Comparison of ENCODE assay signal across 17 cellular contexts in genomic region chr11:8691601-8692000, GRCh38. TPM values are rescaled to one million over a fixed set of nuclear protein-coding genes. Genes with fewer than 3 reads are reported as not detected.
DNase-seq lines count a peak whose midpoint lies in the region; ATAC-seq and TF ChIP-seq lines count a peak whose summit lies in the region.
"Had no signal": no experiment of that assay in that cellular context is flagged by ENCODE, and none has a peak within 500 bp of the region (broad histone marks: within the 10 kb centered on the region; RNA-seq: fewer than 3 reads in every experiment).

No MANE protein-coding gene starts in this region.

- no peak overlapping the region for H4K91ac ChIP-seq in H9 (ENCODE audit: insufficient read length, low read depth, low read length)

- no peak overlapping the region for H2BK15ac ChIP-seq in H9 (ENCODE audit: low read depth, low read length)

- H3K27me3 Mint-ChIP-seq in activated naive CD4-positive, alpha-beta T cell treated with anti-CD3 and anti-CD28 coated beads, Interleukin-2, amount 50 U/mL, for 24 hours, result no peaks in the 10 kb centered on the region
- H3K27me3 Mint-ChIP-seq in activated naive CD4-positive, alpha-beta T cell treated with anti-CD3 and anti-CD28 coated beads, Interleukin-2, amount 10 ng/mL, durations not matched to agents 7 days and 5 days, result no peaks in the 10 kb centered on the region
- no peaks in the 10 kb centered on the region; the same call in 1 of the 2 replicates for H3K27me3 Mint-ChIP-seq in H9 (ENCODE audit: low read depth)
- peaks cover 8% of the 10 kb centered on the region for H3K27me3 Mint-ChIP-seq in endothelial cell (ENCODE audit: unreplicated experiment)

- WGBS in H9 (ENCODE audit: extremely low coverage, insufficient read length, low lambda C conversion rate), result no CpG with 5 or more reads among the region's 6 CpGs
- 97% methylated on average over 6 of the region's 6 CpGs for WGBS in smooth muscle cell (ENCODE audit: low lambda C conversion rate)

- no peak overlapping the region for H3K18ac ChIP-seq in H9 (ENCODE audit: insufficient read length, low read depth, low read length)

- H3K9me3 Mint-ChIP-seq in activated naive CD4-positive, alpha-beta T cell treated with anti-CD3 and anti-CD28 coated beads, Interleukin-2, amount 50 U/mL, for 24 hours, result no peaks in the 10 kb centered on the region
- no peaks in the 10 kb centered on the region for H3K9me3 Mint-ChIP-seq in activated naive CD4-positive, alpha-beta T cell treated with anti-CD3 and anti-CD28 coated beads, Interleukin-2, amount 10 ng/mL, durations not matched to agents 7 days and 5 days
- H3K9me3 Mint-ChIP-seq in H9 (no peaks in the 10 kb centered on the region; a peak in 1 of 5 replicates), endothelial cell (ENCODE audit: unreplicated experiment) (no peaks in the 10 kb centered on the region)

- no peak overlapping the region for H2AFZ ChIP-seq in H9 (ENCODE audit: low read length)
- no peak overlapping the region for H2AFZ ChIP-seq in smooth muscle cell (ENCODE audit: low read depth)
- H2AFZ ChIP-seq: GM23248, PC-9 had no signal

- H2BK20ac ChIP-seq in H9 (ENCODE audit: low read depth, low read length, poor library complexity, severe bottlenecking), result no peak overlapping the region

- H2BK5ac ChIP-seq in H9 (ENCODE audit: insufficient read length, low read length), result no peak overlapping the region

- DNase-seq in activated naive CD4-positive, alpha-beta T cell treated with anti-CD3 and anti-CD28 coated beads, Interleukin-2, amount 10 ng/mL, durations not matched to agents 7 days and 5 days, result no peak
- DNase-seq in H9 (peak; percentile 17), endothelial cell (ENCODE audit: low spot score) (no peak), smooth muscle cell (lab: John Stamatoyannopoulos, UW; ENCODE audit: unreplicated experiment) (no peak), SW480 (ENCODE audit: low spot score) (no peak)
- DNase-seq: DND-41, GM23248, NCI-H1436, NCI-H1930, NCI-H226, NCI-H526, PC-9, SJCRH30 had no signal

- H3K14ac ChIP-seq in H9 (ENCODE audit: insufficient read depth, low read length), result no peak overlapping the region

- H3K36me3 Mint-ChIP-seq in activated naive CD4-positive, alpha-beta T cell treated with anti-CD3 and anti-CD28 coated beads, Interleukin-2, amount 50 U/mL, for 24 hours, result peaks cover 12% of the 10 kb centered on the region
- peaks cover 23% of the 10 kb centered on the region for H3K36me3 Mint-ChIP-seq in activated naive CD4-positive, alpha-beta T cell treated with anti-CD3 and anti-CD28 coated beads, Interleukin-2, amount 10 ng/mL, durations not matched to agents 7 days and 5 days
- H3K36me3 Mint-ChIP-seq in H9 (ENCODE audit: insufficient read depth in 1 of 3, low read depth in 3 of 3) (peaks cover 37 to 87% (median 62%) of the 10 kb centered on the region in 3 experiments; a peak in 6 of 7 replicates), endothelial cell (ENCODE audit: low read depth, unreplicated experiment) (peaks cover 48% of the 10 kb centered on the region)

- no peak overlapping the region for H4K5ac ChIP-seq in H9 (ENCODE audit: insufficient read length, low read depth, low read length)

- no peak overlapping the region for H3K4me3 Mint-ChIP-seq in activated naive CD4-positive, alpha-beta T cell treated with anti-CD3 and anti-CD28 coated beads, Interleukin-2, amount 50 U/mL, for 24 hours
- no peak overlapping the region for H3K4me3 Mint-ChIP-seq in activated naive CD4-positive, alpha-beta T cell treated with anti-CD3 and anti-CD28 coated beads, Interleukin-2, amount 10 ng/mL, durations not matched to agents 7 days and 5 days
- no peak overlapping the region for H3K4me3 Mint-ChIP-seq in H9
- peak overlapping the region; percentile 5 for H3K4me3 Mint-ChIP-seq in endothelial cell (ENCODE audit: unreplicated experiment)

- ATAC-seq in GM21737 (IDR thresholded peaks at IDR 0.05; ENCODE audit: unreplicated experiment) (no peak), HG02623 (IDR thresholded peaks at IDR 0.05; ENCODE audit: unreplicated experiment) (no peak)

- no peak overlapping the region for H2BK120ac ChIP-seq in H9 (ENCODE audit: low read depth, low read length, poor library complexity, severe bottlenecking)

- H3K27ac Mint-ChIP-seq in activated naive CD4-positive, alpha-beta T cell treated with anti-CD3 and anti-CD28 coated beads, Interleukin-2, amount 50 U/mL, for 24 hours, result peak overlapping the region; percentile 7
- no peak overlapping the region for H3K27ac Mint-ChIP-seq in activated naive CD4-positive, alpha-beta T cell treated with anti-CD3 and anti-CD28 coated beads, Interleukin-2, amount 10 ng/mL, durations not matched to agents 7 days and 5 days
- H3K27ac Mint-ChIP-seq in H9 (peak overlapping the region; percentile 39 to 56 (median 49); a peak in 1 of 7 replicates), endothelial cell (ENCODE audit: unreplicated experiment) (no peak overlapping the region)

- peaks cover 3% of the 10 kb centered on the region; the same call in 1 of the 2 replicates for H3K4me1 ChIP-seq in H9 (ENCODE audit: insufficient read depth, low read length)
- peaks cover 22% of the 10 kb centered on the region for H3K4me1 ChIP-seq in smooth muscle cell (ENCODE audit: low read depth)

- H3K9me3 ChIP-seq in H9 (ENCODE audit: control insufficient read depth, low read depth, low read length), result no peaks in the 10 kb centered on the region
- no peaks in the 10 kb centered on the region for H3K9me3 ChIP-seq in smooth muscle cell (replicated peaks; ENCODE audit: low read depth)
- H3K9me3 ChIP-seq: SJCRH30 had no signal

- H3K27me3 ChIP-seq in H9 (ENCODE audit: insufficient read depth, low read length), result no peaks in the 10 kb centered on the region
- H3K27me3 ChIP-seq in smooth muscle cell (ENCODE audit: low read depth), result no peaks in the 10 kb centered on the region
- H3K27me3 ChIP-seq: SJCRH30 had no signal

- CTCF ChIA-PET in activated naive CD4-positive, alpha-beta T cell treated with anti-CD3 and anti-CD28 coated beads, Interleukin-2, amount 10 ng/mL, durations not matched to agents 7 days and 5 days (lab: Charles Lee), result no interaction called here

- H3K23me2 ChIP-seq in H9 (ENCODE audit: insufficient read length, low read depth, low read length, poor library complexity, severe bottlenecking), result peaks cover 4% of the 10 kb centered on the region

- H4K20me1 ChIP-seq in H9 (ENCODE audit: control insufficient read depth, insufficient read depth, insufficient read length), result no peaks in the 10 kb centered on the region
- peaks cover 53% of the 10 kb centered on the region for H4K20me1 ChIP-seq in smooth muscle cell (ENCODE audit: low read depth)

- H3K23ac ChIP-seq in H9 (ENCODE audit: insufficient read length, low read depth, low read length), result no peak overlapping the region

- H2BK12ac ChIP-seq in H9 (ENCODE audit: insufficient read length, low read depth, low read length), result no peak overlapping the region

- peaks cover 10% of the 10 kb centered on the region for H3K36me3 ChIP-seq in smooth muscle cell (ENCODE audit: low read depth)

- TF ChIP-seq CTCF in H9 (conservative IDR thresholded peaks at IDR 0.05) (no peak), endothelial cell (IDR thresholded peaks at IDR 0.05; ENCODE audit: unreplicated experiment) (no peak), smooth muscle cell (IDR thresholded peaks at IDR 0.05; ENCODE audit: borderline replicate concordance, insufficient read depth, poor library complexity, severe bottlenecking) (no peak)

- H3K56ac ChIP-seq in H9 (ENCODE audit: insufficient read length, low read depth, low read length), result no peak overlapping the region

- no peak overlapping the region for H3T11ph ChIP-seq in H9 (ENCODE audit: low read length)

- H3K4ac ChIP-seq in H9 (ENCODE audit: low read depth, low read length), result no peak overlapping the region

- H3K9ac ChIP-seq in H9 (ENCODE audit: extremely low read depth, insufficient read length, low read length) (no peak overlapping the region), smooth muscle cell (ENCODE audit: low read depth) (no peak overlapping the region)
- H3K9ac ChIP-seq: GM23248 had no signal

- H3K4me2 ChIP-seq in H9 (ENCODE audit: insufficient read depth, insufficient read length, low read length), result no peak overlapping the region
- no peak overlapping the region for H3K4me2 ChIP-seq in smooth muscle cell
- H3K4me2 ChIP-seq: PC-9 had no signal

- no peaks in the 10 kb centered on the region; the same call in 1 of the 2 replicates for H3K79me2 ChIP-seq in H9 (ENCODE audit: insufficient read depth, low read length)
- H3K79me2 ChIP-seq in smooth muscle cell (ENCODE audit: low read depth), result no peaks in the 10 kb centered on the region

- H3K27ac ChIP-seq in H9 (ENCODE audit: insufficient read length, low read depth, low read length), result no peak overlapping the region
- peak overlapping the region; percentile 55 for H3K27ac ChIP-seq in smooth muscle cell (ENCODE audit: low read depth)
- H3K27ac ChIP-seq: C4-2B, GM23248, PC-9, SJCRH30 had no signal

- no peaks in the 10 kb centered on the region for H3K79me1 ChIP-seq in H9 (ENCODE audit: insufficient read depth, low read depth, low read length, poor library complexity, severe bottlenecking)

- H4K8ac ChIP-seq in H9 (replicated peaks; ENCODE audit: insufficient read length, low read depth, low read length), result no peak overlapping the region

- peaks cover 27% of the 10 kb centered on the region for H3K4me1 Mint-ChIP-seq in activated naive CD4-positive, alpha-beta T cell treated with anti-CD3 and anti-CD28 coated beads, Interleukin-2, amount 50 U/mL, for 24 hours
- H3K4me1 Mint-ChIP-seq in activated naive CD4-positive, alpha-beta T cell treated with anti-CD3 and anti-CD28 coated beads, Interleukin-2, amount 10 ng/mL, durations not matched to agents 7 days and 5 days, result peaks cover 36% of the 10 kb centered on the region
- H3K4me1 Mint-ChIP-seq in H9, result peaks cover 30 to 42% of the 10 kb centered on the region in 2 experiments
- H3K4me1 Mint-ChIP-seq in endothelial cell (ENCODE audit: unreplicated experiment), result peaks cover 39% of the 10 kb centered on the region

- peaks cover 60% of the 10 kb centered on the region for H3F3A ChIP-seq in smooth muscle cell (ENCODE audit: low read depth)

- no peak overlapping the region for H2AK5ac ChIP-seq in H9 (ENCODE audit: insufficient read length, low read length)

- no peak overlapping the region for H3K4me3 ChIP-seq in smooth muscle cell
- H3K4me3 ChIP-seq: GM23248, PC-9, SJCRH30 had no signal

RNA-seq across cellular contexts. Expression of gene RPL27A, which starts 9.0 kb away (rescaled TPM):
- total RNA-seq in H9 (2021) (1,150 and 1,152 TPM in 2 replicates), endothelial cell (ENCODE audit: unreplicated experiment) (1,456 TPM), smooth muscle cell (731 and 1,140 TPM in 2 replicates)
- polyA plus RNA-seq in smooth muscle cell, result 817 and 878 TPM in 2 replicates

RNA-seq across cellular contexts. Expression of gene TRIM66, which starts 9.1 kb away (rescaled TPM):
- total RNA-seq in H9 (2021), result 2.0 and 2.1 TPM in 2 replicates
- total RNA-seq in endothelial cell (ENCODE audit: unreplicated experiment), result 11.4 TPM
- 5.8 and 7.1 TPM in 2 replicates for total RNA-seq in smooth muscle cell
- polyA plus RNA-seq in smooth muscle cell, result 0.24 and 0.93 TPM in 2 replicates

Comparison
In these comparisons a context has a peak if more than half of its experiments do, and no peak if none do; other contexts are left out.
1. H3K27ac Mint-ChIP-seq: peak in activated naive CD4-positive, alpha-beta T cell treated with anti-CD3 and anti-CD28 coated beads, Interleukin-2, amount 50 U/mL, for 24 hours (single experiment) and H9 (3 of 3); none in activated naive CD4-positive, alpha-beta T cell treated with anti-CD3 and anti-CD28 coated beads, Interleukin-2, amount 10 ng/mL, durations not matched to agents 7 days and 5 days (single experiment) and endothelial cell (single experiment).